In the genomic region with DNA sequence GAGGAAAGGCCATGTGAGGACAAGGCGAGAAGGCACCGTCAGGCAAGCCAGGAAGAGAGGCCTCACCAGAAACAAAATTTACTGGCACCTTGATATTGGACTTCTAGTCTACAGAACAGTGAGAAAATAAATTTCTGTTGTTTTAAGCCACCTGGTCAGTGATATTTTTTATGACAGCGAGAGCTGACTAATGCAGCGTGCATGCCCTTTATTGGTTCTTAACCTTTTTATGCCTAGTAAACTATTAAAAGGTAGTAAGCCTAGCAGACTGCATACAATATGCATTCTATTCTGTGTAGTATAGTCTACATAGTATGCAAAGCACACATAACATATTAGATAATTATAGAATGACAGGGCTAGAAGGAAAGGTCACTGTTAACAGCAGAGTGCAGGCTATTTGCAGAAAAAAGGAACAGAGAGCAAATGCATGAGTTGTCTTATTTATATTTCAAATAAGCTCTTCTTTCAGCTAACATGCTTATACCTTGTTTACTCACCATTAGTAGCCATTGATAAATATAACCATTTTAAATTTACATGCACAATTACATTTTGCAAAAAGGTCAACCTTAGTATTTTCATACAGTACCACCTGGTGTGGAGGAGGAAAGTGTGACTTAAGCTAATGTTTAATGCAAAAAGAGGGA, we compare ENCODE assay signal across 13 cellular contexts.
A peak's percentile ranks its signal among the peaks of the same experiment; 100 is the strongest.
DNase-seq lines count a peak whose midpoint lies in the region; ATAC-seq and TF ChIP-seq lines count a peak whose summit lies in the region.
"Had no signal": no experiment of that assay in that cellular context is flagged by ENCODE, and none has a peak within 500 bp of the region (broad histone marks: within the 10 kb centered on the region; RNA-seq: fewer than 3 reads in every experiment).

No MANE protein-coding gene starts in this region.

- in situ Hi-C loops in GM13977 (cut with MboI; ENCODE audit: low pct_unique_long_range_greater_than_20kb, low sequenced_read_pairs, unreplicated experiment): loop anchor here (10.0 kb wide), 1 partner anchor 198 kb away; no protein-coding TSS in a partner anchor

- ATAC-seq in GM21619 (IDR thresholded peaks at IDR 0.05; ENCODE audit: unreplicated experiment) (peak; percentile 63), HG03342 (IDR thresholded peaks at IDR 0.05; ENCODE audit: unreplicated experiment) (peak; percentile 73)
- ATAC-seq: activated CD4-positive, alpha-beta T cell treated with anti-CD3 and anti-CD28 coated beads for 36 hours had no signal

- DNase-seq in GM13977 (ENCODE audit: low spot score): peak; percentile 45
- peak; percentile 34 for DNase-seq in kidney tubule cell (ENCODE audit: low spot score)
- no peak for DNase-seq in GM10266 (ENCODE audit: extremely low spot score)
- DNase-seq in NCI-H2171 (lab: John Stamatoyannopoulos, UW): no peak
- no peak for DNase-seq in NCI-H1930 (lab: John Stamatoyannopoulos, UW)
- no peak for DNase-seq in DMS79 (lab: John Stamatoyannopoulos, UW)
- DNase-seq: activated CD4-positive, alpha-beta T cell treated with anti-CD3 and anti-CD28 coated beads for 36 hours; anterior cingulate cortex; NCI-H2029 treated with DMSO at 0.1 percent for 48 hours; PC-9; T-helper 1 cell had no signal

- no peak for TF ChIP-seq CTCF in GM13977 (IDR thresholded peaks at IDR 0.05; ENCODE audit: extremely low read depth, insufficient read depth, missing control alignments)
- TF ChIP-seq CTCF in GM10266 (IDR thresholded peaks at IDR 0.05; ENCODE audit: control insufficient read depth, insufficient read depth, low read depth, missing control alignments): no peak

Comparison
In these comparisons a context has a peak if more than half of its experiments do, and no peak if none do; other contexts are left out.
1. DNase-seq: peak in GM13977 (single experiment) and kidney tubule cell (single experiment); none in GM10266 (single experiment), NCI-H2171 (single experiment), NCI-H1930 (0 of 2) and DMS79 (single experiment).